ENCODE assay signal across 1 cellular context in genomic region chr12:109020750-109021380, GRCh38.
TF ChIP-seq lines count a peak whose summit lies in the region.

A gene with protein sequence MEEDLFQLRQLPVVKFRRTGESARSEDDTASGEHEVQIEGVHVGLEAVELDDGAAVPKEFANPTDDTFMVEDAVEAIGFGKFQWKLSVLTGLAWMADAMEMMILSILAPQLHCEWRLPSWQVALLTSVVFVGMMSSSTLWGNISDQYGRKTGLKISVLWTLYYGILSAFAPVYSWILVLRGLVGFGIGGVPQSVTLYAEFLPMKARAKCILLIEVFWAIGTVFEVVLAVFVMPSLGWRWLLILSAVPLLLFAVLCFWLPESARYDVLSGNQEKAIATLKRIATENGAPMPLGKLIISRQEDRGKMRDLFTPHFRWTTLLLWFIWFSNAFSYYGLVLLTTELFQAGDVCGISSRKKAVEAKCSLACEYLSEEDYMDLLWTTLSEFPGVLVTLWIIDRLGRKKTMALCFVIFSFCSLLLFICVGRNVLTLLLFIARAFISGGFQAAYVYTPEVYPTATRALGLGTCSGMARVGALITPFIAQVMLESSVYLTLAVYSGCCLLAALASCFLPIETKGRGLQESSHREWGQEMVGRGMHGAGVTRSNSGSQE (minus strand): TSS chr12:109021068. CDS start chr12:109020868, 200 bp downstream.

TF ChIP-seq in K562, 482 proteins besides CTCF, POLR2A, EP300 and RAD21 (continued from another document):
- TF ChIP-seq UBTF (IDR thresholded peaks at IDR 0.05; ENCODE audit: borderline replicate concordance in 1 of 2, low read depth in 2 of 2, low read length in 2 of 2) = peak in 1 of 2 experiments; percentile 30; a peak in 1 of 4 replicates
- no peak for TF ChIP-seq NCOA2 (IDR thresholded peaks at IDR 0.05; ENCODE audit: partially characterized antibody in 2 of 2)
- no peak for TF ChIP-seq FOS (IDR thresholded peaks at IDR 0.05; ENCODE audit: extremely low read depth, insufficient read length)
- peak in 1 of 2 experiments; percentile 50; a peak in 1 of 4 replicates for TF ChIP-seq TEAD1 (CRISPR knock-in tag; IDR thresholded peaks at IDR 0.05)
- TF ChIP-seq CEBPZ (IDR thresholded peaks at IDR 0.05; ENCODE audit: borderline replicate concordance, low read depth, low read length) = no peak
- TF ChIP-seq CBX2 (IDR thresholded peaks at IDR 0.05; ENCODE audit: insufficient read depth, low read length, poor library complexity, severe bottlenecking) = no peak
- TF ChIP-seq, protein P1, sequence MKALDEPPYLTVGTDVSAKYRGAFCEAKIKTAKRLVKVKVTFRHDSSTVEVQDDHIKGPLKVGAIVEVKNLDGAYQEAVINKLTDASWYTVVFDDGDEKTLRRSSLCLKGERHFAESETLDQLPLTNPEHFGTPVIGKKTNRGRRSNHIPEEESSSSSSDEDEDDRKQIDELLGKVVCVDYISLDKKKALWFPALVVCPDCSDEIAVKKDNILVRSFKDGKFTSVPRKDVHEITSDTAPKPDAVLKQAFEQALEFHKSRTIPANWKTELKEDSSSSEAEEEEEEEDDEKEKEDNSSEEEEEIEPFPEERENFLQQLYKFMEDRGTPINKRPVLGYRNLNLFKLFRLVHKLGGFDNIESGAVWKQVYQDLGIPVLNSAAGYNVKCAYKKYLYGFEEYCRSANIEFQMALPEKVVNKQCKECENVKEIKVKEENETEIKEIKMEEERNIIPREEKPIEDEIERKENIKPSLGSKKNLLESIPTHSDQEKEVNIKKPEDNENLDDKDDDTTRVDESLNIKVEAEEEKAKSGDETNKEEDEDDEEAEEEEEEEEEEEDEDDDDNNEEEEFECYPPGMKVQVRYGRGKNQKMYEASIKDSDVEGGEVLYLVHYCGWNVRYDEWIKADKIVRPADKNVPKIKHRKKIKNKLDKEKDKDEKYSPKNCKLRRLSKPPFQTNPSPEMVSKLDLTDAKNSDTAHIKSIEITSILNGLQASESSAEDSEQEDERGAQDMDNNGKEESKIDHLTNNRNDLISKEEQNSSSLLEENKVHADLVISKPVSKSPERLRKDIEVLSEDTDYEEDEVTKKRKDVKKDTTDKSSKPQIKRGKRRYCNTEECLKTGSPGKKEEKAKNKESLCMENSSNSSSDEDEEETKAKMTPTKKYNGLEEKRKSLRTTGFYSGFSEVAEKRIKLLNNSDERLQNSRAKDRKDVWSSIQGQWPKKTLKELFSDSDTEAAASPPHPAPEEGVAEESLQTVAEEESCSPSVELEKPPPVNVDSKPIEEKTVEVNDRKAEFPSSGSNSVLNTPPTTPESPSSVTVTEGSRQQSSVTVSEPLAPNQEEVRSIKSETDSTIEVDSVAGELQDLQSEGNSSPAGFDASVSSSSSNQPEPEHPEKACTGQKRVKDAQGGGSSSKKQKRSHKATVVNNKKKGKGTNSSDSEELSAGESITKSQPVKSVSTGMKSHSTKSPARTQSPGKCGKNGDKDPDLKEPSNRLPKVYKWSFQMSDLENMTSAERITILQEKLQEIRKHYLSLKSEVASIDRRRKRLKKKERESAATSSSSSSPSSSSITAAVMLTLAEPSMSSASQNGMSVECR (CRISPR knock-in tag; IDR thresholded peaks at IDR 0.05) = peak; percentile 97
- TF ChIP-seq ZNF282 (CRISPR knock-in tag; IDR thresholded peaks at IDR 0.05) = no peak
- TF ChIP-seq HNRNPH1 (optimal IDR thresholded peaks at IDR 0.05; ENCODE audit: low read depth, low read length) = no peak
- TF ChIP-seq VEZF1 (CRISPR knock-in tag; IDR thresholded peaks at IDR 0.05) = peak; percentile 61
- TF ChIP-seq HDAC1 (IDR thresholded peaks at IDR 0.05) = peak in 1 of 2 experiments; percentile 84; a peak in 2 of 4 replicates
- TF ChIP-seq ESRRB (CRISPR knock-in tag; IDR thresholded peaks at IDR 0.05; ENCODE audit: borderline replicate concordance) = no peak
- TF ChIP-seq BHLHE40 (IDR thresholded peaks at IDR 0.05; ENCODE audit: low read length) = 0 out of 2 replicates have a peak, but pooled peaks have one; percentile 4
- TF ChIP-seq SMC3 (conservative IDR thresholded peaks at IDR 0.05; ENCODE audit: insufficient read depth, low read depth, low read length) = 0 out of 2 replicates have a peak, but pooled peaks have one; percentile 15
- no peak for TF ChIP-seq SREBF1 (IDR thresholded peaks at IDR 0.05; ENCODE audit: borderline replicate concordance, low read depth, low read length)
- no peak for TF ChIP-seq PRPF4 (IDR thresholded peaks at IDR 0.05; ENCODE audit: insufficient read depth, low read depth, low read length, poor library complexity, severe bottlenecking)
- peak; percentile 95 for TF ChIP-seq PRMT5 (CRISPR knock-in tag; IDR thresholded peaks at IDR 0.05)
- peak; percentile 82 for TF ChIP-seq NR2C2 (CRISPR knock-in tag; IDR thresholded peaks at IDR 0.05)
- no peak for TF ChIP-seq NR2C2 (tag; IDR thresholded peaks at IDR 0.05)
- TF ChIP-seq MIER1 (IDR thresholded peaks at IDR 0.05; ENCODE audit: low read depth) = peak; percentile 96
- peak; percentile 49; the same call in 1 of the 2 replicates for TF ChIP-seq ETV1 (tag; conservative IDR thresholded peaks at IDR 0.05; ENCODE audit: low read depth)
- no peak for TF ChIP-seq ZC3H11A (IDR thresholded peaks at IDR 0.05; ENCODE audit: low read depth, low read length)
- TF ChIP-seq, protein P2, sequence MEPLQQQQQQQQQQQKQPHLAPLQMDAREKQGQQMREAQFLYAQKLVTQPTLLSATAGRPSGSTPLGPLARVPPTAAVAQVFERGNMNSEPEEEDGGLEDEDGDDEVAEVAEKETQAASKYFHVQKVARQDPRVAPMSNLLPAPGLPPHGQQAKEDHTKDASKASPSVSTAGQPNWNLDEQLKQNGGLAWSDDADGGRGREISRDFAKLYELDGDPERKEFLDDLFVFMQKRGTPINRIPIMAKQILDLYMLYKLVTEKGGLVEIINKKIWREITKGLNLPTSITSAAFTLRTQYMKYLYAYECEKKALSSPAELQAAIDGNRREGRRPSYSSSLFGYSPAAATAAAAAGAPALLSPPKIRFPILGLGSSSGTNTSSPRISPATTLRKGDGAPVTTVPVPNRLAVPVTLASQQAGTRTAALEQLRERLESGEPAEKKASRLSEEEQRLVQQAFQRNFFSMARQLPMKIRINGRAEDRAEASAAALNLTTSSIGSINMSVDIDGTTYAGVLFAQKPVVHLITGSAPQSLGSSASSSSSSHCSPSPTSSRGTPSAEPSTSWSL (CRISPR knock-in tag; IDR thresholded peaks at IDR 0.05; ENCODE audit: borderline replicate concordance) = no peak
- TF ChIP-seq ZFX (CRISPR knock-in tag; IDR thresholded peaks at IDR 0.05) = no peak
- TF ChIP-seq ADNP (tag; IDR thresholded peaks at IDR 0.05) = no peak
